ENCODE assay signal across 20 cellular contexts in genomic region chr9:136705564-136705963, GRCh38. TPM values are rescaled to one million over a fixed set of nuclear protein-coding genes. Genes with fewer than 3 reads are reported as not detected.
DNase-seq lines count a peak whose midpoint lies in the region; ATAC-seq, FAIRE-seq and TF ChIP-seq lines count a peak whose summit lies in the region.
"Had no signal": no experiment of that assay in that cellular context is flagged by ENCODE, and none has a peak within 500 bp of the region (broad histone marks: within the 10 kb centered on the region; RNA-seq: fewer than 3 reads in every experiment).

No MANE protein-coding gene starts in this region.

- no peak for TF ChIP-seq EP300 in K562 (IDR thresholded peaks at IDR 0.05; ENCODE audit: low read length)

- no peak overlapping the region for H3K4me3 ChIP-seq in K562
- H3K4me3 ChIP-seq: Peyer's patch had no signal

- no peak for ATAC-seq in K562
- ATAC-seq in GM18519 (IDR thresholded peaks at IDR 0.05; ENCODE audit: low FRiP score, unreplicated experiment), result no peak
- ATAC-seq in HG02885 (IDR thresholded peaks at IDR 0.05; ENCODE audit: poor library complexity, unreplicated experiment), result no peak
- ATAC-seq: CD8-positive, alpha-beta T cell; HCT116 had no signal

- peak overlapping the region; percentile 13; the same call in 1 of the 2 replicates for H3K4me2 ChIP-seq in K562 (ENCODE audit: insufficient read depth, low read length)

- peaks cover 17 to 38% of the 10 kb centered on the region in 2 experiments; a peak in 4 of 5 replicates for H3K4me1 ChIP-seq in K562 (replicated peaks in 1 of 2; ENCODE audit: control insufficient read depth in 2 of 2, insufficient read depth in 2 of 2, low read length in 2 of 2)

- DNase-seq in CD14-positive monocyte (ENCODE audit: low spot score) (peak; percentile 74), KBM-7 (peak; percentile 72), NOMO-1 treated with dmso at 0.1 percent for 144 hours (lab: John Stamatoyannopoulos, UW; ENCODE audit: unreplicated experiment) (peak; percentile 45), K562 (ENCODE audit: extremely low read depth in 1 of 4, low spot score in 3 of 4) (no peak), retina (no peak), head of caudate nucleus (no peak)
- DNase-seq: CD8-positive, alpha-beta T cell; Karpas-422; NCI-H1092 treated with DMSO at 0.1 percent for 48 hours; NCI-H1694; NCI-H2107; NCI-H69; NK-92 treated with Interleukin-12 subunit alpha and Interleukin-12 subunit beta, amount 100 ng/mL, for 24 hours; Peyer's patch; SHP77; T-helper 9 cell had no signal

- H3K27ac ChIP-seq in K562 (ENCODE audit: extremely low read depth, low read depth, low read length), result no peak overlapping the region
- H3K27ac ChIP-seq: Peyer's patch had no signal

- H3K27ac Mint-ChIP-seq in CD14-positive monocyte, result peak overlapping the region; percentile 10 to 87 (median 82)
- H3K27ac Mint-ChIP-seq: CD8-positive, alpha-beta T cell had no signal

- TF ChIP-seq RAD21 in K562 (CRISPR knock-in tag; conservative IDR thresholded peaks at IDR 0.05 in 1 of 2, IDR thresholded peaks at IDR 0.05 in 1 of 2), result no peak

- peaks cover 0 to 7% (median 1%) of the 10 kb centered on the region in 7 donors for H3K9me3 Mint-ChIP-seq in CD14-positive monocyte
- H3K9me3 Mint-ChIP-seq: CD8-positive, alpha-beta T cell had no signal

- H3K36me3 Mint-ChIP-seq in CD14-positive monocyte, result peaks cover 0 to 3% of the 10 kb centered on the region in 2 donors
- H3K36me3 Mint-ChIP-seq: CD8-positive, alpha-beta T cell had no signal

- peak overlapping the region; percentile 82 for H2AFZ ChIP-seq in K562 (ENCODE audit: low read depth, low read length)

- 7% methylated on average over 7 of the region's 7 CpGs for WGBS in K562 (ENCODE audit: insufficient coverage, low coverage, missing lambda C conversion rate)

- no peaks in the 10 kb centered on the region for H3K36me3 ChIP-seq in K562 (ENCODE audit: control insufficient read depth, insufficient read depth, low read length)
- H3K36me3 ChIP-seq: Peyer's patch had no signal

- in situ Hi-C loops in KBM-7 (cut with MboI; ENCODE audit: low pct_unique_long_range_greater_than_20kb, low sequenced_read_pairs) (no loop called here), K562 (cut with MboI) (no loop called here)

- H3K27me3 Mint-ChIP-seq in CD14-positive monocyte (ENCODE audit: low read depth in 3 of 3), result peaks cover 18 to 42% (median 28%) of the 10 kb centered on the region in 3 donors

- no peaks in the 10 kb centered on the region for H3K79me2 ChIP-seq in K562 (ENCODE audit: control insufficient read depth, insufficient read depth, low read length)

- no peak overlapping the region; a peak in 1 of 4 replicates for H3K9ac ChIP-seq in K562 (ENCODE audit: insufficient read depth in 1 of 2, low read depth in 2 of 2, low read length in 2 of 2)

- FAIRE-seq in K562 (lab: Jason Lieb, UNC), result no peak

- CTCF ChIA-PET in K562 (lab: Yijun Ruan, JAX; ENCODE audit: low intra/inter-chr PET ratio), result no interaction called here

- intact Hi-C loops in CD14-positive monocyte (cut with micrococcal nuclease), result loop anchor here in 1 of 2 donors (10.0 kb wide), 1 partner anchor 751 kb away; no protein-coding TSS in a partner anchor
- intact Hi-C loops in K562 (cut with micrococcal nuclease), result no loop called here
- intact Hi-C loops in head of caudate nucleus (cut with DNase I), result no loop called here

- no peak for TF ChIP-seq POLR2A in K562 (conservative IDR thresholded peaks at IDR 0.05)

- no peak for TF ChIP-seq CTCF in CD14-positive monocyte (IDR thresholded peaks at IDR 0.05)
- no peak for TF ChIP-seq CTCF in K562 (IDR thresholded peaks at IDR 0.05 in 2 of 3, conservative IDR thresholded peaks at IDR 0.05 in 1 of 3; ENCODE audit: insufficient read depth in 2 of 3, low read depth in 1 of 3, low read length in 3 of 3)

- no peaks in the 10 kb centered on the region for H3K27me3 ChIP-seq in K562 (ENCODE audit: control insufficient read depth in 2 of 2, insufficient read depth in 2 of 2, low read length in 2 of 2)
- H3K27me3 ChIP-seq: Peyer's patch had no signal

- H3K9me1 ChIP-seq in K562 (ENCODE audit: control insufficient read depth, insufficient read depth, low read length), result no peaks in the 10 kb centered on the region

- no peaks in the 10 kb centered on the region for H4K20me1 ChIP-seq in K562 (replicated peaks; ENCODE audit: control insufficient read depth, insufficient read depth, low read length)

- POLR2A ChIA-PET in K562 (lab: Yijun Ruan, JAX), result interaction anchor here (0.6 to 4.0 kb wide), 5 partner anchors 11 to 757 kb away, joined by 3 to 31 read pairs (median 4); no protein-coding TSS in a partner anchor

- peaks cover 38% of the 10 kb centered on the region for H3K4me1 Mint-ChIP-seq in CD14-positive monocyte

- BruUV-seq in K562 (replicated peaks; lab: Mats Ljungman, UMichigan), result no TSS peak

- no peaks in the 10 kb centered on the region for H3K9me3 ChIP-seq in K562 (replicated peaks; ENCODE audit: control insufficient read depth, insufficient read depth, low read depth, low read length)
- H3K9me3 ChIP-seq: Peyer's patch had no signal

- peak overlapping the region in 1 of 2 donors; percentile 64 for H3K4me3 Mint-ChIP-seq in CD14-positive monocyte
- H3K4me3 Mint-ChIP-seq: CD8-positive, alpha-beta T cell had no signal

RNA-seq across cellular contexts. Expression of gene DIPK1B, which starts 6.8 kb away (rescaled TPM):
- under 1 TPM in 1 of 2 donors, not detected in 1; 0.10 TPM for polyA plus RNA-seq in CD14-positive monocyte
- 11.8 and 45.1 TPM in 2 replicates for total RNA-seq in K562 (2011; cell fraction: chromatin; rRNA removed; ENCODE audit: low replicate concordance)
- 39.9 and 47.9 TPM in 2 replicates for total RNA-seq in K562 (2011; cell fraction: nucleolus; rRNA removed)
- total RNA-seq in K562 (2011; cell fraction: nucleoplasm; rRNA removed), result 25.8 and 26.4 TPM in 2 replicates
- 22.3 and 25.2 TPM in 2 replicates for total RNA-seq in K562 (2014; rRNA removed)
- 2.8 TPM in 2 replicates for total RNA-seq in K562 (2014; rRNA removed; fragmentation: Illumina TruSeq; extraction: Trizol)
- total RNA-seq in K562 (2015; rRNA removed; fragmentation: Illumina TruSeq; extraction: Trizol), result 5.9 and 7.4 TPM in 2 replicates
- 20.4 TPM in 2 replicates for total RNA-seq in K562 (2021)
- polyA plus RNA-seq in K562 (2011; rRNA removed), result 11.4 and 20.2 TPM in 2 replicates
- polyA plus RNA-seq in K562 (2011; cell fraction: cytosol; rRNA removed), result 26.7 and 64.0 TPM in 2 replicates
- 41.8 and 57.7 TPM in 2 replicates for polyA plus RNA-seq in K562 (2011; cell fraction: nucleus; rRNA removed)
- 9.0 and 14.4 TPM in 2 replicates for polyA plus RNA-seq in K562 (2012)
- 4.2 and 6.8 TPM in 2 replicates for polyA plus RNA-seq in K562 (2014; fragmentation: Illumina TruSeq; extraction: Trizol)
- polyA plus RNA-seq in K562 (2014; fragmentation: Nextera tagmentation; extraction: Ambion mirVana), result under 1 TPM; 0.08 to 0.21 TPM
- 20.5 and 21.2 TPM in 2 replicates for polyA plus RNA-seq in K562 (2014; rRNA removed)
- polyA minus RNA-seq in K562 (2011; rRNA and poly(A)+ RNA removed), result 3.7 and 4.5 TPM in 2 replicates
- 13.1 and 14.0 TPM in 2 replicates for polyA minus RNA-seq in K562 (2011; cell fraction: cytosol; rRNA and poly(A)+ RNA removed)
- polyA minus RNA-seq in K562 (2011; cell fraction: nucleus; rRNA and poly(A)+ RNA removed), result 9.0 and 9.8 TPM in 2 replicates

RNA-seq across cellular contexts. Expression of gene AGPAT2, which starts 18.3 kb away (rescaled TPM):
- polyA plus RNA-seq in CD14-positive monocyte, result 100 to 1,000 TPM; 116 to 139 TPM
- 18.6 and 52.7 TPM in 2 replicates for total RNA-seq in K562 (2011; cell fraction: chromatin; rRNA removed; ENCODE audit: low replicate concordance)
- total RNA-seq in K562 (2011; cell fraction: nucleolus; rRNA removed), result 77.5 and 84.7 TPM in 2 replicates
- total RNA-seq in K562 (2011; cell fraction: nucleoplasm; rRNA removed), result 39.6 and 45.3 TPM in 2 replicates
- total RNA-seq in K562 (2014; rRNA removed), result 45.5 and 56.5 TPM in 2 replicates
- total RNA-seq in K562 (2014; rRNA removed; fragmentation: Illumina TruSeq; extraction: Trizol), result 7.2 and 8.5 TPM in 2 replicates
- total RNA-seq in K562 (2015; rRNA removed; fragmentation: Illumina TruSeq; extraction: Trizol), result 27.7 and 31.8 TPM in 2 replicates
- 52.6 and 54.5 TPM in 2 replicates for total RNA-seq in K562 (2021)
- polyA plus RNA-seq in K562 (2011; rRNA removed), result 17.3 and 25.4 TPM in 2 replicates
- polyA plus RNA-seq in K562 (2011; cell fraction: cytosol; rRNA removed), result 37.8 and 64.3 TPM in 2 replicates
- 26.1 and 33.3 TPM in 2 replicates for polyA plus RNA-seq in K562 (2011; cell fraction: nucleus; rRNA removed)
- 34.3 and 52.5 TPM in 2 replicates for polyA plus RNA-seq in K562 (2012)
- polyA plus RNA-seq in K562 (2014; fragmentation: Illumina TruSeq; extraction: Trizol), result 23.9 and 38.6 TPM in 2 replicates
- under 1 TPM; 0.13 to 0.45 TPM for polyA plus RNA-seq in K562 (2014; fragmentation: Nextera tagmentation; extraction: Ambion mirVana)
- 47.1 and 51.9 TPM in 2 replicates for polyA plus RNA-seq in K562 (2014; rRNA removed)
- polyA minus RNA-seq in K562 (2011; rRNA and poly(A)+ RNA removed), result 10.0 and 12.2 TPM in 2 replicates
- 19.5 and 23.0 TPM in 2 replicates for polyA minus RNA-seq in K562 (2011; cell fraction: cytosol; rRNA and poly(A)+ RNA removed)
- 21.4 and 30.0 TPM in 2 replicates for polyA minus RNA-seq in K562 (2011; cell fraction: nucleus; rRNA and poly(A)+ RNA removed)

RNA-seq across cellular contexts. Expression of gene LCN10, which starts 37.2 kb away (rescaled TPM):
- not detected for polyA plus RNA-seq in CD14-positive monocyte
- 0.44 TPM in 1 of 2 replicates, not detected in the other for total RNA-seq in K562 (2011; cell fraction: chromatin; rRNA removed; ENCODE audit: low replicate concordance)
- 0.17 and 0.26 TPM in 2 replicates for total RNA-seq in K562 (2011; cell fraction: nucleolus; rRNA removed)
- total RNA-seq in K562 (2011; cell fraction: nucleoplasm; rRNA removed), result 0.44 TPM in 1 of 2 replicates, not detected in the other
- 0.12 TPM in 1 of 2 replicates, not detected in the other for total RNA-seq in K562 (2014; rRNA removed)
- not detected in 2 replicates for total RNA-seq in K562 (2014; rRNA removed; fragmentation: Illumina TruSeq; extraction: Trizol)
- total RNA-seq in K562 (2015; rRNA removed; fragmentation: Illumina TruSeq; extraction: Trizol), result 0.11 TPM in 1 of 2 replicates, not detected in the other
- total RNA-seq in K562 (2021), result 0.29 TPM in 1 of 2 replicates, not detected in the other
- 0.11 and 0.14 TPM in 2 replicates for polyA plus RNA-seq in K562 (2011; rRNA removed)
- 0.35 and 0.42 TPM in 2 replicates for polyA plus RNA-seq in K562 (2011; cell fraction: cytosol; rRNA removed)
- polyA plus RNA-seq in K562 (2011; cell fraction: nucleus; rRNA removed), result 0.10 and 1.1 TPM in 2 replicates
- polyA plus RNA-seq in K562 (2012), result 0.14 TPM in 1 of 2 replicates, not detected in the other
- 0.11 and 0.21 TPM in 2 replicates for polyA plus RNA-seq in K562 (2014; fragmentation: Illumina TruSeq; extraction: Trizol)
- under 1 TPM in 1 of 2 experiments, not detected in 1; 0.10 TPM for polyA plus RNA-seq in K562 (2014; fragmentation: Nextera tagmentation; extraction: Ambion mirVana)
- 0.16 TPM in 1 of 2 replicates, not detected in the other for polyA plus RNA-seq in K562 (2014; rRNA removed)
- 0.14 TPM in 1 of 2 replicates, not detected in the other for polyA minus RNA-seq in K562 (2011; rRNA and poly(A)+ RNA removed)
- not detected in 2 replicates for polyA minus RNA-seq in K562 (2011; cell fraction: cytosol; rRNA and poly(A)+ RNA removed)
- 0.40 TPM in 1 of 2 replicates, not detected in the other for polyA minus RNA-seq in K562 (2011; cell fraction: nucleus; rRNA and poly(A)+ RNA removed)

RNA-seq across cellular contexts. Expression of gene LCN6, which starts 42.8 kb away (rescaled TPM):
- polyA plus RNA-seq in CD14-positive monocyte (not detected), K562 (2011; rRNA removed) (0.42 TPM in 1 of 2 replicates, not detected in the other), K562 (2014; fragmentation: Illumina TruSeq; extraction: Trizol) (not detected in 2 replicates), K562 (2014; fragmentation: Nextera tagmentation; extraction: Ambion mirVana) (under 1 TPM in 1 of 2 experiments, not detected in 1; 0.10 TPM), K562 (2014; rRNA removed) (2.2 TPM in 1 of 2 replicates, not detected in the other)
- 0.86 TPM in 1 of 2 replicates, not detected in the other for total RNA-seq in K562 (2011; cell fraction: chromatin; rRNA removed; ENCODE audit: low replicate concordance)
- total RNA-seq in K562 (2011; cell fraction: nucleolus; rRNA removed), result 0.67 and 1.6 TPM in 2 replicates
- 0.81 TPM in 1 of 2 replicates, not detected in the other for total RNA-seq in K562 (2011; cell fraction: nucleoplasm; rRNA removed)
- total RNA-seq in K562 (2014; rRNA removed) (0.45 and 0.57 TPM in 2 replicates), K562 (2014; rRNA removed; fragmentation: Illumina TruSeq; extraction: Trizol) (0.33 TPM in 1 of 2 replicates, not detected in the other), K562 (2015; rRNA removed; fragmentation: Illumina TruSeq; extraction: Trizol) (not detected in 2 replicates), K562 (2021) (not detected in 2 replicates)
- polyA plus RNA-seq in K562 (2011; cell fraction: cytosol; rRNA removed), result 0.98 TPM in 1 of 2 replicates, not detected in the other
- polyA plus RNA-seq in K562 (2011; cell fraction: nucleus; rRNA removed), result 4.3 TPM in 1 of 2 replicates, not detected in the other
- polyA plus RNA-seq in K562 (2012), result 0.12 TPM in 1 of 2 replicates, not detected in the other
- polyA minus RNA-seq in K562 (2011; rRNA and poly(A)+ RNA removed), result not detected in 2 replicates
- not detected in 2 replicates for polyA minus RNA-seq in K562 (2011; cell fraction: cytosol; rRNA and poly(A)+ RNA removed)
- not detected in 2 replicates for polyA minus RNA-seq in K562 (2011; cell fraction: nucleus; rRNA and poly(A)+ RNA removed)
- total RNA-seq: A673; CD8-positive, alpha-beta T cell had no signal

RNA-seq across cellular contexts. Expression of gene EGFL7, which starts 42.8 kb away (rescaled TPM):
- polyA plus RNA-seq in CD14-positive monocyte (1 to 10 TPM; 2.2 to 2.8 TPM), K562 (2011; rRNA removed) (220 and 305 TPM in 2 replicates), K562 (2014; fragmentation: Illumina TruSeq; extraction: Trizol) (16.3 and 110 TPM in 2 replicates), K562 (2014; fragmentation: Nextera tagmentation; extraction: Ambion mirVana) (10 to 100 TPM in 1 of 2 experiments, 1 to 10 TPM in 1; 1.5 to 10.9 TPM), K562 (2014; rRNA removed) (286 and 294 TPM in 2 replicates)
- total RNA-seq in K562 (2011; cell fraction: chromatin; rRNA removed; ENCODE audit: low replicate concordance), result 149 and 838 TPM in 2 replicates
- total RNA-seq in K562 (2011; cell fraction: nucleolus; rRNA removed), result 1,169 and 1,462 TPM in 2 replicates
- total RNA-seq in K562 (2011; cell fraction: nucleoplasm; rRNA removed), result 493 and 520 TPM in 2 replicates
- total RNA-seq in K562 (2014; rRNA removed) (217 and 294 TPM in 2 replicates), K562 (2014; rRNA removed; fragmentation: Illumina TruSeq; extraction: Trizol) (6.6 and 10.2 TPM in 2 replicates), K562 (2015; rRNA removed; fragmentation: Illumina TruSeq; extraction: Trizol) (55.3 and 55.5 TPM in 2 replicates), K562 (2021) (213 and 225 TPM in 2 replicates)
- polyA plus RNA-seq in K562 (2011; cell fraction: cytosol; rRNA removed), result 390 and 1,175 TPM in 2 replicates
- polyA plus RNA-seq in K562 (2011; cell fraction: nucleus; rRNA removed), result 1,734 and 4,262 TPM in 2 replicates
- 148 and 194 TPM in 2 replicates for polyA plus RNA-seq in K562 (2012)
- 33.5 and 52.0 TPM in 2 replicates for polyA minus RNA-seq in K562 (2011; rRNA and poly(A)+ RNA removed)
- polyA minus RNA-seq in K562 (2011; cell fraction: cytosol; rRNA and poly(A)+ RNA removed), result 222 and 294 TPM in 2 replicates
- 630 and 998 TPM in 2 replicates for polyA minus RNA-seq in K562 (2011; cell fraction: nucleus; rRNA and poly(A)+ RNA removed)
- total RNA-seq: CD8-positive, alpha-beta T cell had no signal

Comparison
In these comparisons a context has a peak if more than half of its experiments do, and no peak if none do; other contexts are left out.
1. DNase-seq: peak in CD14-positive monocyte (single experiment), KBM-7 (single experiment) and NOMO-1 treated with dmso at 0.1 percent for 144 hours (single experiment); none in K562 (0 of 4), retina (single experiment) and head of caudate nucleus (0 of 42).